Comparison of ENCODE assay signal across 8 cellular contexts in genomic region chr5:37717613-37718431, GRCh38.
DNase-seq lines count a peak whose midpoint lies in the region; ATAC-seq, FAIRE-seq and TF ChIP-seq lines count a peak whose summit lies in the region.

No MANE protein-coding gene starts in this region.

- BruUV-seq in PC-3 (replicated peaks; lab: Mats Ljungman, UMichigan) = no TSS peak

- H3K4me3 ChIP-seq in PC-3 (ENCODE audit: low read length) = peak overlapping the region; percentile 25
- H3K4me3 ChIP-seq in fibroblast of pulmonary artery (replicated peaks; ENCODE audit: low read depth, low read length) = no peak overlapping the region

- H3K79me2 ChIP-seq in PC-3 (ENCODE audit: low read length) = no peaks in the 10 kb centered on the region

- CTCF ChIA-PET in PC-3 (lab: Charles Lee) = no interaction called here

- POLR2A ChIA-PET in PC-3 (lab: Charles Lee; ENCODE audit: unreplicated experiment) = interaction anchor here (0.6 kb wide), 1 partner anchor 71 kb away, joined by 3 read pairs; no protein-coding TSS in a partner anchor

- H2AFZ ChIP-seq in PC-3 (ENCODE audit: low read length) = peak overlapping the region; percentile 21

- ATAC-seq in PC-3 (peak; percentile 94), HG03439 (IDR thresholded peaks at IDR 0.05; ENCODE audit: unreplicated experiment) (no peak), GM21447 (IDR thresholded peaks at IDR 0.05; ENCODE audit: unreplicated experiment) (no peak)

- TF ChIP-seq EP300 in Ishikawa (IDR thresholded peaks at IDR 0.05; ENCODE audit: borderline replicate concordance) = no peak

- peak overlapping the region; percentile 70 for H3K4me2 ChIP-seq in PC-3 (ENCODE audit: low read length)

- intact Hi-C loops in PC-3 (cut with micrococcal nuclease) = loop anchor here (5.0 to 10.0 kb wide), 2 partner anchors 163 to 841 kb away; partner anchors contain the start of gene NIPBL

- no peak overlapping the region for H3K9ac ChIP-seq in PC-3 (ENCODE audit: low read length)

- H3K4me1 ChIP-seq in PC-3 (ENCODE audit: insufficient read depth, low read length) = peaks cover 40% of the 10 kb centered on the region

- H3F3A ChIP-seq in PC-3 (ENCODE audit: low read length, unreplicated experiment) = no peaks in the 10 kb centered on the region

- H4K20me1 ChIP-seq in PC-3 (ENCODE audit: low read length) = no peaks in the 10 kb centered on the region; the same call in 1 of the 2 replicates

- no peak for TF ChIP-seq RAD21 in Ishikawa (IDR thresholded peaks at IDR 0.05; ENCODE audit: low read depth)

- H3K27me3 ChIP-seq in PC-3 (ENCODE audit: low read length) = no peaks in the 10 kb centered on the region

- H3K9me2 ChIP-seq in PC-3 (replicated peaks; ENCODE audit: low read length) = no peaks in the 10 kb centered on the region

- TF ChIP-seq CTCF in PC-3 (conservative IDR thresholded peaks at IDR 0.05; ENCODE audit: low read depth, low read length) = no peak
- no peak for TF ChIP-seq CTCF in fibroblast of pulmonary artery (IDR thresholded peaks at IDR 0.05; ENCODE audit: low read length, missing control alignments)
- TF ChIP-seq CTCF in D721Med (IDR thresholded peaks at IDR 0.05; ENCODE audit: insufficient read depth, missing control alignments) = no peak

- H3K27ac ChIP-seq in PC-3 (ENCODE audit: low read length) = peak overlapping the region; percentile 30

- FAIRE-seq in D721Med (lab: Jason Lieb, UNC) = no peak

- H3K9me3 ChIP-seq in PC-3 (ENCODE audit: low read length) = no peaks in the 10 kb centered on the region

- DNase-seq in PC-3 (peak; percentile 93), fibroblast of pulmonary artery (ENCODE audit: low read depth) (peak; percentile 94), smooth muscle cell of the brain vasculature (ENCODE audit: low read depth, low spot score) (peak; percentile 84), D721Med (ENCODE audit: insufficient read length, low spot score) (no peak), GF-D8 (lab: John Stamatoyannopoulos, UW) (no peak)

- H3K36me3 ChIP-seq in PC-3 (ENCODE audit: low read depth, low read length) = no peaks in the 10 kb centered on the region

TF ChIP-seq in Ishikawa, 13 proteins besides CTCF, POLR2A, EP300 and RAD21:
- TF ChIP-seq, protein P1, sequence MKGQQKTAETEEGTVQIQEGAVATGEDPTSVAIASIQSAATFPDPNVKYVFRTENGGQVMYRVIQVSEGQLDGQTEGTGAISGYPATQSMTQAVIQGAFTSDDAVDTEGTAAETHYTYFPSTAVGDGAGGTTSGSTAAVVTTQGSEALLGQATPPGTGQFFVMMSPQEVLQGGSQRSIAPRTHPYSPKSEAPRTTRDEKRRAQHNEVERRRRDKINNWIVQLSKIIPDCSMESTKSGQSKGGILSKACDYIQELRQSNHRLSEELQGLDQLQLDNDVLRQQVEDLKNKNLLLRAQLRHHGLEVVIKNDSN (IDR thresholded peaks at IDR 0.05) = peak; percentile 56; the same call in 1 of the 2 replicates
- TF ChIP-seq NFIC (IDR thresholded peaks at IDR 0.05) = peak; percentile 91
- TF ChIP-seq MAX (IDR thresholded peaks at IDR 0.05) = peak; percentile 92
- no peak for TF ChIP-seq ZBTB7A (IDR thresholded peaks at IDR 0.05; ENCODE audit: low read depth)
- no peak for TF ChIP-seq CREB1 (IDR thresholded peaks at IDR 0.05; ENCODE audit: low read depth)
- TF ChIP-seq TEAD4 (IDR thresholded peaks at IDR 0.05) = peak; percentile 22; the same call in 1 of the 2 replicates
TF ChIP-seq in Ishikawa: peak in this region for 4.

Comparison
In these comparisons a context has a peak if more than half of its experiments do, and no peak if none do; other contexts are left out.
1. DNase-seq: peak in PC-3 (single experiment), fibroblast of pulmonary artery (single experiment) and smooth muscle cell of the brain vasculature (single experiment); none in D721Med (single experiment) and GF-D8 (single experiment).